In genomic region chr17:18246880-18247612, GRCh38 we compare ENCODE assay signal across 1 cellular context.
TF ChIP-seq lines count a peak whose summit lies in the region.

No MANE protein-coding gene starts in this region.

TF ChIP-seq in SK-N-SH, 30 proteins besides CTCF, POLR2A, EP300 and RAD21 (continued from another document):
- no peak for TF ChIP-seq FOSL2 (IDR thresholded peaks at IDR 0.05; ENCODE audit: borderline replicate concordance, low read depth)
- TF ChIP-seq MEF2A (IDR thresholded peaks at IDR 0.05; ENCODE audit: borderline replicate concordance, low read depth) = no peak
